In the genomic region with DNA sequence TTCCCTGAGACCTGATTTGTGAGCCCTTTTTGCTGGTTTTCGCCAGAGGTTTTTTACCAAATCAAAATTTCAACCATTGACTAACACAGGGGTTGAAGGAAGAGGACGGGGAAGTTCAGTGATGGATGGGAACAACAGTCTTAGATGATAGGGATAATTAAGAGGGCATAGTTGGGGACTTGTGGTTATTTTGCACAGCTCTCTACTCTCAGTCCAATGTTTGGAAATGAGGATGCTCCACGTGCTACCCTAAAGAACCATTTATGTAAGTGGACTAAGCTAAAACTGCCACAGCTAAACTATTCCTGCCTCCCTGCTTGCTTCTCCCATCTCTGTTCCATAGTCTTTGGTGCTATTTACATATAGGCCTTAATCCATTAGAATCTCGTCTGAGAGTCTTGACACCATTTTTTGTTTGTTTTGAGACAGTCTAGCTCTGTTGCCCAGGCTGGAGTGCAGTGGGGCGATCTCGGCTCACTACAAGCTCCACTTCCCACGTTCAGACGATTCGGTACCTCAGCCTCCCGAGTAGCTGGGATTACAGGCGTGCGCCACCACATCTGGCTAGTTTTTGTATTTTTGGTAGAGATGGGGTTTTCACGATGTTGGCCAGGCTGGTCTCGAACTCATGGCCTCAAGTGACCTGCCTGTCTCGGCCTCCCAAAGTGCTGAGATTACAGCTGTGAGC, we compare ENCODE assay signal across 8 cellular contexts. TPM values are rescaled to one million over a fixed set of nuclear protein-coding genes. Genes with fewer than 3 reads are reported as not detected.
DNase-seq lines count a peak whose midpoint lies in the region; ATAC-seq, FAIRE-seq and TF ChIP-seq lines count a peak whose summit lies in the region.

No MANE protein-coding gene starts in this region.

- peak overlapping the region; percentile 62 for H3K4me3 ChIP-seq in HFF-Myc (replicated peaks; ENCODE audit: low read depth, low read length)
- peak overlapping the region; percentile 98 for H3K4me3 ChIP-seq in K562
- H3K4me3 ChIP-seq in mesenchymal stem cell (ENCODE audit: insufficient read depth in 1 of 2, low read depth in 1 of 2, low read length in 2 of 2) = peak overlapping the region in 1 of 2 experiments; percentile 79

- peak overlapping the region in 1 of 2 experiments; percentile 75 for H3K4ac ChIP-seq in mesenchymal stem cell (ENCODE audit: low read depth in 1 of 2, low read length in 2 of 2)

- H3K9me1 ChIP-seq in K562 (ENCODE audit: control insufficient read depth, insufficient read depth, low read length) = no peaks in the 10 kb centered on the region

- H3K27me3 ChIP-seq in K562 (ENCODE audit: control insufficient read depth in 2 of 2, insufficient read depth in 2 of 2, low read length in 2 of 2) (no peaks in the 10 kb centered on the region), mesenchymal stem cell (ENCODE audit: control insufficient read depth in 1 of 2, insufficient read depth in 1 of 2, low read length in 2 of 2) (no peaks in the 10 kb centered on the region)

- no peak overlapping the region for H3K23ac ChIP-seq in mesenchymal stem cell (ENCODE audit: low read length in 2 of 2)

- H3K36me3 ChIP-seq in K562 (ENCODE audit: control insufficient read depth, insufficient read depth, low read length) = peaks cover 39% of the 10 kb centered on the region
- peaks cover 10 to 39% of the 10 kb centered on the region in 2 experiments for H3K36me3 ChIP-seq in mesenchymal stem cell (ENCODE audit: control insufficient read depth in 1 of 2, insufficient read depth in 2 of 2, low read depth in 1 of 2, low read length in 2 of 2)

- no peak for TF ChIP-seq POLR2A in K562 (conservative IDR thresholded peaks at IDR 0.05)

- intact Hi-C loops in K562 (cut with micrococcal nuclease) = loop anchor here (2.0 to 5.0 kb wide), 2 partner anchors 39 to 232 kb away; no protein-coding TSS in a partner anchor

- peak overlapping the region; percentile 79 for H2BK5ac ChIP-seq in mesenchymal stem cell (ENCODE audit: low read depth, low read length, poor library complexity, severe bottlenecking)

- H3K18ac ChIP-seq in mesenchymal stem cell (ENCODE audit: low read depth in 1 of 2, low read length in 2 of 2) = peak overlapping the region; percentile 87 to 92

- peak overlapping the region; percentile 68 for H4K91ac ChIP-seq in mesenchymal stem cell (ENCODE audit: low read length)

- H3K27ac ChIP-seq in 22Rv1 (peak overlapping the region; percentile 93), K562 (ENCODE audit: extremely low read depth, low read depth, low read length) (peak overlapping the region; percentile 87), mesenchymal stem cell (ENCODE audit: low read length, poor library complexity, severe bottlenecking) (peak overlapping the region; percentile 96)

- TF ChIP-seq CTCF in 22Rv1 (IDR thresholded peaks at IDR 0.05) (no peak), HFF-Myc (IDR thresholded peaks at IDR 0.05; ENCODE audit: low read depth, low read length, missing control alignments) (no peak), K562 (IDR thresholded peaks at IDR 0.05 in 2 of 3, conservative IDR thresholded peaks at IDR 0.05 in 1 of 3; ENCODE audit: insufficient read depth in 2 of 3, low read depth in 1 of 3, low read length in 3 of 3) (no peak)

- POLR2A ChIA-PET in K562 (lab: Yijun Ruan, JAX) = interaction anchor here (0.5 to 11.0 kb wide), 43 partner anchors 9 to 913 kb away, joined by 3 to 148 read pairs (median 4); a partner anchor contains a TSS

- H3K9me3 ChIP-seq in K562 (replicated peaks; ENCODE audit: control insufficient read depth, insufficient read depth, low read depth, low read length) (no peaks in the 10 kb centered on the region), mesenchymal stem cell (ENCODE audit: control insufficient read depth, low read length) (no peaks in the 10 kb centered on the region)

- no peak overlapping the region for H2BK15ac ChIP-seq in mesenchymal stem cell (ENCODE audit: low read depth, poor library complexity, severe bottlenecking)

- peak in 1 of 2 experiments; percentile 1; a peak in 1 of 4 replicates for TF ChIP-seq RAD21 in K562 (CRISPR knock-in tag; conservative IDR thresholded peaks at IDR 0.05 in 1 of 2, IDR thresholded peaks at IDR 0.05 in 1 of 2)

- peak overlapping the region; percentile 81 to 90 for H3K9ac ChIP-seq in K562 (ENCODE audit: insufficient read depth in 1 of 2, low read depth in 2 of 2, low read length in 2 of 2)
- peak overlapping the region; percentile 99 for H3K9ac ChIP-seq in mesenchymal stem cell (ENCODE audit: low read length)

- no peak for ATAC-seq in K562

- peak; percentile 42 for FAIRE-seq in K562 (lab: Jason Lieb, UNC)

- peak overlapping the region; percentile 15 for H2BK120ac ChIP-seq in mesenchymal stem cell (ENCODE audit: low read depth, low read length)

- peaks cover 53% of the 10 kb centered on the region for H3K79me2 ChIP-seq in K562 (ENCODE audit: control insufficient read depth, insufficient read depth, low read length)

- H4K20me1 ChIP-seq in K562 (replicated peaks; ENCODE audit: control insufficient read depth, insufficient read depth, low read length) = peaks cover 38% of the 10 kb centered on the region

- in situ Hi-C loops in K562 (cut with MboI) = no loop called here

- DNase-seq in HFF-Myc (ENCODE audit: extremely low read depth, low read depth) (no peak), K562 (ENCODE audit: extremely low read depth in 1 of 4, low spot score in 3 of 4) (no peak), mesenchymal stem cell (no peak), amygdala (lab: John Stamatoyannopoulos, UW) (no peak), SHP77 treated with DMSO at 0.1 percent for 48 hours (lab: John Stamatoyannopoulos, UW) (no peak), NCI-H446 (lab: John Stamatoyannopoulos, UW) (no peak)
- no peak for DNase-seq in activated CD4-positive, alpha-beta T cell treated with anti-CD3 and anti-CD28 coated beads, Interleukin-2, amount 50 U/mL, for 1 hour

- peak overlapping the region; percentile 86 for H3K4me2 ChIP-seq in K562 (ENCODE audit: insufficient read depth, low read length)
- H3K4me2 ChIP-seq in mesenchymal stem cell (ENCODE audit: low read length, poor library complexity, severe bottlenecking) = peak overlapping the region; percentile 78

- H3K4me1 ChIP-seq in K562 (replicated peaks in 1 of 2; ENCODE audit: control insufficient read depth in 2 of 2, insufficient read depth in 2 of 2, low read length in 2 of 2) (peaks cover 10 to 14% of the 10 kb centered on the region in 2 experiments; a peak in 4 of 5 replicates), mesenchymal stem cell (ENCODE audit: control insufficient read depth, insufficient read depth, low read depth, low read length) (peaks cover 5% of the 10 kb centered on the region)

- CTCF ChIA-PET in K562 (lab: Yijun Ruan, JAX; ENCODE audit: low intra/inter-chr PET ratio) = no interaction called here

- TF ChIP-seq EP300 in K562 (IDR thresholded peaks at IDR 0.05; ENCODE audit: low read length) = no peak; the same call in 1 of the 2 replicates

- H2AK5ac ChIP-seq in mesenchymal stem cell (ENCODE audit: low read length, severe bottlenecking) = peak overlapping the region; percentile 71

- peak overlapping the region in 1 of 2 experiments; percentile 25 for H3K14ac ChIP-seq in mesenchymal stem cell (ENCODE audit: low read length in 2 of 2)

- H2AFZ ChIP-seq in K562 (ENCODE audit: low read depth, low read length) = peak overlapping the region; percentile 76
- H2AFZ ChIP-seq in mesenchymal stem cell (ENCODE audit: low read depth, low read length) = peak overlapping the region; percentile 4

- TSS peak; percentile 91 for BruUV-seq in K562 (replicated peaks; lab: Mats Ljungman, UMichigan)

- H4K8ac ChIP-seq in mesenchymal stem cell (ENCODE audit: low read length) = peak overlapping the region; percentile 80

- H2BK12ac ChIP-seq in mesenchymal stem cell (ENCODE audit: low read length in 2 of 2) = peak overlapping the region; percentile 72 to 80

- 42% methylated on average over 14 of the region's 15 CpGs for WGBS in K562 (ENCODE audit: insufficient coverage, low coverage, missing lambda C conversion rate)
- WGBS in mesenchymal stem cell = 84% methylated on average over 14 of the region's 15 CpGs

- H3K79me1 ChIP-seq in mesenchymal stem cell (replicated peaks; ENCODE audit: low read length, poor library complexity, severe bottlenecking) = peaks cover 7% of the 10 kb centered on the region

RNA-seq across cellular contexts. Expression of a gene that starts 0.7 kb away (rescaled TPM):
- 200 and 281 TPM in 2 replicates for total RNA-seq in K562 (2011; cell fraction: chromatin; rRNA removed; ENCODE audit: low replicate concordance)
- total RNA-seq in K562 (2011; cell fraction: nucleolus; rRNA removed) = 147 and 148 TPM in 2 replicates
- total RNA-seq in K562 (2011; cell fraction: nucleoplasm; rRNA removed) = 206 and 295 TPM in 2 replicates
- total RNA-seq in K562 (2014; rRNA removed) = 129 and 138 TPM in 2 replicates
- 153 and 184 TPM in 2 replicates for total RNA-seq in K562 (2014; rRNA removed; fragmentation: Illumina TruSeq; extraction: Trizol)
- 109 and 120 TPM in 2 replicates for total RNA-seq in K562 (2015; rRNA removed; fragmentation: Illumina TruSeq; extraction: Trizol)
- total RNA-seq in K562 (2021) = 200 and 224 TPM in 2 replicates
- 144 and 222 TPM in 2 replicates for polyA plus RNA-seq in K562 (2011; rRNA removed)
- 86.7 and 94.2 TPM in 2 replicates for polyA plus RNA-seq in K562 (2011; cell fraction: cytosol; rRNA removed)
- 179 and 244 TPM in 2 replicates for polyA plus RNA-seq in K562 (2011; cell fraction: nucleus; rRNA removed)
- polyA plus RNA-seq in K562 (2012) = 139 and 140 TPM in 2 replicates
- 147 and 158 TPM in 2 replicates for polyA plus RNA-seq in K562 (2014; fragmentation: Illumina TruSeq; extraction: Trizol)
- polyA plus RNA-seq in K562 (2014; fragmentation: Nextera tagmentation; extraction: Ambion mirVana) = 10 to 100 TPM; 27.1 to 31.0 TPM
- polyA plus RNA-seq in K562 (2014; rRNA removed) = 131 and 143 TPM in 2 replicates
- 221 and 238 TPM in 2 replicates for polyA minus RNA-seq in K562 (2011; rRNA and poly(A)+ RNA removed)
- 104 and 109 TPM in 2 replicates for polyA minus RNA-seq in K562 (2011; cell fraction: cytosol; rRNA and poly(A)+ RNA removed)
- polyA minus RNA-seq in K562 (2011; cell fraction: nucleus; rRNA and poly(A)+ RNA removed) = 141 and 172 TPM in 2 replicates
- polyA plus RNA-seq in mesenchymal stem cell (2013, experiment 1 of 2) = 229 TPM
- 224 TPM for polyA plus RNA-seq in mesenchymal stem cell (2013, experiment 2 of 2)

RNA-seq across cellular contexts. Expression of a gene that starts 30.9 kb away (rescaled TPM):
- 795 and 1,508 TPM in 2 replicates for total RNA-seq in K562 (2011; cell fraction: chromatin; rRNA removed; ENCODE audit: low replicate concordance)
- 712 and 761 TPM in 2 replicates for total RNA-seq in K562 (2011; cell fraction: nucleolus; rRNA removed)
- total RNA-seq in K562 (2011; cell fraction: nucleoplasm; rRNA removed) = 735 and 822 TPM in 2 replicates
- total RNA-seq in K562 (2014; rRNA removed) (35.6 and 43.6 TPM in 2 replicates), K562 (2014; rRNA removed; fragmentation: Illumina TruSeq; extraction: Trizol) (18.8 and 20.3 TPM in 2 replicates), K562 (2015; rRNA removed; fragmentation: Illumina TruSeq; extraction: Trizol) (22.8 and 25.5 TPM in 2 replicates), K562 (2021) (163 and 212 TPM in 2 replicates)
- polyA plus RNA-seq in K562 (2011; rRNA removed) (53.8 and 132 TPM in 2 replicates), K562 (2014; fragmentation: Illumina TruSeq; extraction: Trizol) (116 and 156 TPM in 2 replicates), K562 (2014; fragmentation: Nextera tagmentation; extraction: Ambion mirVana) (10 to 100 TPM; 12.7 to 14.8 TPM), K562 (2014; rRNA removed) (104 and 137 TPM in 2 replicates)
- polyA plus RNA-seq in K562 (2011; cell fraction: cytosol; rRNA removed) = 68.7 and 73.2 TPM in 2 replicates
- polyA plus RNA-seq in K562 (2011; cell fraction: nucleus; rRNA removed) = 800 and 1,003 TPM in 2 replicates
- polyA plus RNA-seq in K562 (2012) = 127 and 192 TPM in 2 replicates
- polyA minus RNA-seq in K562 (2011; rRNA and poly(A)+ RNA removed) = 23.6 and 31.1 TPM in 2 replicates
- 45.7 and 70.1 TPM in 2 replicates for polyA minus RNA-seq in K562 (2011; cell fraction: cytosol; rRNA and poly(A)+ RNA removed)
- polyA minus RNA-seq in K562 (2011; cell fraction: nucleus; rRNA and poly(A)+ RNA removed) = 99.2 and 125 TPM in 2 replicates
- 15.0 TPM for polyA plus RNA-seq in mesenchymal stem cell (2013, experiment 1 of 2)
- 14.4 TPM for polyA plus RNA-seq in mesenchymal stem cell (2013, experiment 2 of 2)

RNA-seq across cellular contexts. Expression of a gene that starts 49.3 kb away (rescaled TPM):
- total RNA-seq in K562 (2011; cell fraction: chromatin; rRNA removed; ENCODE audit: low replicate concordance) = 86.7 and 153 TPM in 2 replicates
- 54.7 and 57.9 TPM in 2 replicates for total RNA-seq in K562 (2011; cell fraction: nucleolus; rRNA removed)
- total RNA-seq in K562 (2011; cell fraction: nucleoplasm; rRNA removed) = 124 and 201 TPM in 2 replicates
- total RNA-seq in K562 (2014; rRNA removed) = 147 and 163 TPM in 2 replicates
- 196 and 198 TPM in 2 replicates for total RNA-seq in K562 (2014; rRNA removed; fragmentation: Illumina TruSeq; extraction: Trizol)
- 183 and 188 TPM in 2 replicates for total RNA-seq in K562 (2015; rRNA removed; fragmentation: Illumina TruSeq; extraction: Trizol)
- 203 and 219 TPM in 2 replicates for total RNA-seq in K562 (2021)
- polyA plus RNA-seq in K562 (2011; rRNA removed) = 133 and 156 TPM in 2 replicates
- 116 and 118 TPM in 2 replicates for polyA plus RNA-seq in K562 (2011; cell fraction: cytosol; rRNA removed)
- polyA plus RNA-seq in K562 (2011; cell fraction: nucleus; rRNA removed) = 47.5 and 50.4 TPM in 2 replicates
- 174 and 197 TPM in 2 replicates for polyA plus RNA-seq in K562 (2012)
- 565 and 605 TPM in 2 replicates for polyA plus RNA-seq in K562 (2014; fragmentation: Illumina TruSeq; extraction: Trizol)
- polyA plus RNA-seq in K562 (2014; fragmentation: Nextera tagmentation; extraction: Ambion mirVana) = 10 to 100 TPM; 68.1 to 93.9 TPM
- polyA plus RNA-seq in K562 (2014; rRNA removed) = 197 and 354 TPM in 2 replicates
- 60.6 and 80.0 TPM in 2 replicates for polyA minus RNA-seq in K562 (2011; rRNA and poly(A)+ RNA removed)
- polyA minus RNA-seq in K562 (2011; cell fraction: cytosol; rRNA and poly(A)+ RNA removed) = 32.9 and 35.0 TPM in 2 replicates
- 22.9 and 51.1 TPM in 2 replicates for polyA minus RNA-seq in K562 (2011; cell fraction: nucleus; rRNA and poly(A)+ RNA removed)
- 71.3 TPM for polyA plus RNA-seq in mesenchymal stem cell (2013, experiment 1 of 2)
- 71.6 TPM for polyA plus RNA-seq in mesenchymal stem cell (2013, experiment 2 of 2)
